Comparison of ENCODE assay signal across 26 cellular contexts in the genomic region with DNA sequence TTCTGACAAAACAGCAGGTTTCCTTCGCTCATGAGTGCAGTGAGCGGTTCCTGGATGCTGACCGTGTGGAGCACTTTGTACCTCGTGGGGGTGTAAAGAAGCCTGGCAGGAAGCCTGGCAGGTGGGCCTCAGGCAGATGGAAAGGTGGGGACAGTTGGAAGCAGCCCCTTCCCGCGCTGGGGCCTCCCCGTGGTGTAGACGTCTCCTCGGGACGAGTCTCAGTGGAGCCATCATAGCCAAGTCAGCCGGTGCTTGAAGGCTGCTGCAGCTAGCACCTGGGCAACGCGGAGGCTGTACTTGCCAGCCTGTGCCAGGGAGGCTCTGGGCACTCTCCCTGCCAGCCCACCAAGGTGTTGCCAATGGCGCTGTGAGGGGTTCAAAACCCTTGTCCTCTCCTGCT.
"Had no signal": no experiment of that assay in that cellular context is flagged by ENCODE, and none has a peak within 500 bp of the region (broad histone marks: within the 10 kb centered on the region; RNA-seq: fewer than 3 reads in every experiment).

No MANE protein-coding gene starts in this region.

- H3K36me3 ChIP-seq: ascending aorta, SJCRH30 had no signal

- H3K4me3 Mint-ChIP-seq: activated CD4-positive, alpha-beta memory T cell treated with anti-CD3 and anti-CD28 coated beads, Interleukin-2, amount 10 ng/mL, durations not matched to agents 7 days and 5 days; activated CD4-positive, alpha-beta T cell treated with anti-CD3 and anti-CD28 coated beads for 36 hours; activated naive CD4-positive, alpha-beta T cell treated with anti-CD3 and anti-CD28 coated beads, Interleukin-2, amount 50 U/mL, for 24 hours had no signal

- DNase-seq: activated CD4-positive, alpha-beta memory T cell treated with anti-CD3 and anti-CD28 coated beads, Interleukin-2, amount 10 ng/mL, durations not matched to agents 7 days and 5 days; activated CD4-positive, alpha-beta T cell treated with anti-CD3 and anti-CD28 coated beads for 36 hours; activated CD4-positive, alpha-beta T cell treated with anti-CD3 and anti-CD28 coated beads, Interleukin-2, amount 50 U/mL, for 1 hour; activated CD8-positive, alpha-beta memory T cell treated with anti-CD3 and anti-CD28 coated beads, Interleukin-2, amount 50 U/mL, for 4 hours; activated naive CD4-positive, alpha-beta T cell; activated T-cell treated with anti-CD3 and anti-CD28 coated beads, Interleukin-2, amount 50 U/mL, for 1 hour; body of pancreas; central memory CD4-positive, alpha-beta T cell; KG1; NCI-H1092; NCI-H1417; NCI-H1930; NCI-H2171 treated with DMSO at 0.1 percent for 48 hours; NCI-H226; NCI-H526; NCI-H82; OCI-M1; Right ventricle myocardium superior; SJCRH30; SK-N-SH; T-helper 1 cell had no signal

- H3K9me3 Mint-ChIP-seq: activated CD4-positive, alpha-beta memory T cell treated with anti-CD3 and anti-CD28 coated beads, Interleukin-2, amount 10 ng/mL, durations not matched to agents 7 days and 5 days; activated naive CD4-positive, alpha-beta T cell treated with anti-CD3 and anti-CD28 coated beads, Interleukin-2, amount 50 U/mL, for 24 hours had no signal

- H3K4me1 ChIP-seq: ascending aorta, body of pancreas, SJCRH30 had no signal

- H3K27me3 Mint-ChIP-seq: activated CD4-positive, alpha-beta memory T cell treated with anti-CD3 and anti-CD28 coated beads, Interleukin-2, amount 10 ng/mL, durations not matched to agents 7 days and 5 days had no signal

- H3K4me3 ChIP-seq: ascending aorta, body of pancreas, SJCRH30 had no signal

- ATAC-seq: activated CD4-positive, alpha-beta T cell treated with anti-CD3 and anti-CD28 coated beads for 36 hours; body of pancreas; Panc1 had no signal

- H3K27ac Mint-ChIP-seq: activated CD4-positive, alpha-beta memory T cell treated with anti-CD3 and anti-CD28 coated beads, Interleukin-2, amount 10 ng/mL, durations not matched to agents 7 days and 5 days; activated CD4-positive, alpha-beta T cell treated with anti-CD3 and anti-CD28 coated beads for 36 hours; activated naive CD4-positive, alpha-beta T cell treated with anti-CD3 and anti-CD28 coated beads, Interleukin-2, amount 50 U/mL, for 24 hours had no signal

- H3K9me3 ChIP-seq: ascending aorta, body of pancreas, SJCRH30, SK-N-SH had no signal

- H3K27ac ChIP-seq: ascending aorta, body of pancreas, RWPE1, SJCRH30, VCaP had no signal

- H3K4me1 Mint-ChIP-seq: activated CD4-positive, alpha-beta T cell treated with anti-CD3 and anti-CD28 coated beads for 36 hours; activated naive CD4-positive, alpha-beta T cell treated with anti-CD3 and anti-CD28 coated beads, Interleukin-2, amount 50 U/mL, for 24 hours had no signal

- H3K36me3 Mint-ChIP-seq: activated naive CD4-positive, alpha-beta T cell treated with anti-CD3 and anti-CD28 coated beads, Interleukin-2, amount 50 U/mL, for 24 hours had no signal

- H3K27me3 ChIP-seq: ascending aorta, body of pancreas, SJCRH30 had no signal
